16 cellular contexts compared by ENCODE assay signal in genomic region chr2:200396726-200397348, GRCh38.
DNase-seq lines count a peak whose midpoint lies in the region; ATAC-seq, FAIRE-seq and TF ChIP-seq lines count a peak whose summit lies in the region.
"Had no signal": no experiment of that assay in that cellular context is flagged by ENCODE, and none has a peak within 500 bp of the region (broad histone marks: within the 10 kb centered on the region; RNA-seq: fewer than 3 reads in every experiment).

No MANE protein-coding gene starts in this region.

- H3K27ac ChIP-seq in endodermal cell (ENCODE audit: low read depth, low read length) (peak overlapping the region; percentile 50), small intestine (ENCODE audit: low read depth in 1 of 2, low read length in 1 of 2) (peak overlapping the region in 1 of 2 donors; percentile 34), Karpas-422 (ENCODE audit: low read length) (no peak overlapping the region)

- H2AFZ ChIP-seq in Karpas-422 (ENCODE audit: low read length), result no peak overlapping the region

- peaks cover 30% of the 10 kb centered on the region for H3K36me3 Mint-ChIP-seq in endodermal cell (ENCODE audit: low read depth)
- peaks cover 4% of the 10 kb centered on the region for H3K36me3 Mint-ChIP-seq in neural crest cell (ENCODE audit: low read depth)
- H3K36me3 Mint-ChIP-seq: activated CD4-positive, alpha-beta memory T cell treated with anti-CD3 and anti-CD28 coated beads for 36 hours had no signal

- H3K27me3 ChIP-seq in endodermal cell (ENCODE audit: control insufficient read depth, insufficient read depth, low read length, poor library complexity, severe bottlenecking) (no peaks in the 10 kb centered on the region), small intestine (ENCODE audit: control insufficient read depth in 2 of 2, insufficient read depth in 2 of 2, low read length in 2 of 2) (no peaks in the 10 kb centered on the region), Karpas-422 (ENCODE audit: low read length) (no peaks in the 10 kb centered on the region)

- FAIRE-seq in small intestine (lab: Jason Lieb, UNC), result no peak
- FAIRE-seq: GM12892 had no signal

- no peaks in the 10 kb centered on the region for H3K79me2 ChIP-seq in Karpas-422 (ENCODE audit: low read length)

- no peaks in the 10 kb centered on the region for H3K9me2 ChIP-seq in Karpas-422 (replicated peaks; ENCODE audit: insufficient read depth, low read length)

- no peaks in the 10 kb centered on the region for H3K27me3 Mint-ChIP-seq in endodermal cell (ENCODE audit: insufficient read depth)
- peaks cover 2% of the 10 kb centered on the region for H3K27me3 Mint-ChIP-seq in neural crest cell (ENCODE audit: low read depth)
- H3K27me3 Mint-ChIP-seq: activated CD4-positive, alpha-beta memory T cell treated with anti-CD3 and anti-CD28 coated beads for 36 hours; naive thymus-derived CD4-positive, alpha-beta T cell; T-cell had no signal

- H3K4me3 Mint-ChIP-seq in endodermal cell (no peak overlapping the region), neural crest cell (peak overlapping the region; percentile 31)
- H3K4me3 Mint-ChIP-seq: activated CD4-positive, alpha-beta memory T cell treated with anti-CD3 and anti-CD28 coated beads for 36 hours; activated naive CD4-positive, alpha-beta T cell treated with anti-CD3 and anti-CD28 coated beads for 36 hours; naive thymus-derived CD4-positive, alpha-beta T cell; T-cell had no signal

- no peak for ATAC-seq in HG03039 (IDR thresholded peaks at IDR 0.05; ENCODE audit: unreplicated experiment)
- ATAC-seq: naive thymus-derived CD4-positive, alpha-beta T cell; T-cell had no signal

- no peak overlapping the region for H3K4me3 ChIP-seq in endodermal cell (ENCODE audit: low read length)
- H3K4me3 ChIP-seq in small intestine (ENCODE audit: low read depth in 1 of 2, low read length in 2 of 2), result no peak overlapping the region
- no peak overlapping the region for H3K4me3 ChIP-seq in Karpas-422 (ENCODE audit: low read length)

- WGBS in endodermal cell (ENCODE audit: insufficient coverage in 1 of 2, insufficient read length in 1 of 2), 2 experiments, result 89 to 100% methylated on average over 1 to 3 of the region's 3 CpGs
- 59 to 80% (median 74%) methylated on average over 3 of the region's 3 CpGs for WGBS in small intestine, 3 donors

- no peaks in the 10 kb centered on the region for H3K4me1 ChIP-seq in endodermal cell (ENCODE audit: control insufficient read depth, insufficient read depth, low read length)
- H3K4me1 ChIP-seq in small intestine (ENCODE audit: control insufficient read depth in 2 of 2, insufficient read depth in 1 of 2, low read depth in 1 of 2, low read length in 1 of 2), result peaks cover 2% of the 10 kb centered on the region in 2 donors
- no peaks in the 10 kb centered on the region for H3K4me1 ChIP-seq in Karpas-422 (ENCODE audit: low read length)

- no peaks in the 10 kb centered on the region for H3K36me3 ChIP-seq in endodermal cell (ENCODE audit: control insufficient read depth, insufficient read depth, low read length)
- H3K36me3 ChIP-seq in small intestine (ENCODE audit: control insufficient read depth in 2 of 2, insufficient read depth in 2 of 2, low read length in 2 of 2), result peaks cover 2% of the 10 kb centered on the region in 2 donors
- no peaks in the 10 kb centered on the region for H3K36me3 ChIP-seq in Karpas-422 (ENCODE audit: insufficient read depth, low read length)

- H3K4me2 ChIP-seq in Karpas-422 (ENCODE audit: low read depth, low read length, poor library complexity, severe bottlenecking), result no peak overlapping the region

- H3K9me3 ChIP-seq in endodermal cell (ENCODE audit: control insufficient read depth, low read length) (no peaks in the 10 kb centered on the region), small intestine (ENCODE audit: control insufficient read depth, low read depth) (no peaks in the 10 kb centered on the region), Karpas-422 (ENCODE audit: low read length) (no peaks in the 10 kb centered on the region)

- H3K9me3 Mint-ChIP-seq in endodermal cell (no peaks in the 10 kb centered on the region), neural crest cell (peaks cover 2% of the 10 kb centered on the region)
- H3K9me3 Mint-ChIP-seq: activated CD4-positive, alpha-beta memory T cell treated with anti-CD3 and anti-CD28 coated beads for 36 hours; activated naive CD4-positive, alpha-beta T cell treated with anti-CD3 and anti-CD28 coated beads for 36 hours; T-cell had no signal

- H3K9ac ChIP-seq in endodermal cell (ENCODE audit: extremely low read depth, low read length, poor library complexity, severe bottlenecking), result no peak overlapping the region
- H3K9ac ChIP-seq in Karpas-422 (ENCODE audit: low read length), result no peak overlapping the region

- DNase-seq in EH (ENCODE audit: low read depth), result peak; percentile 43
- peak; percentile 92 for DNase-seq in NCI-H748 (lab: John Stamatoyannopoulos, UW; ENCODE audit: unreplicated experiment)
- DNase-seq in endodermal cell, result no peak
- no peak for DNase-seq in neural crest cell (ENCODE audit: low read depth, low spot score)
- DNase-seq in activated CD4-positive, CD25-positive, alpha-beta regulatory T cell (lab: John Stamatoyannopoulos, UW), result no peak
- no peak for DNase-seq in small intestine
- no peak for DNase-seq in Karpas-422
- DNase-seq: activated CD4-positive, alpha-beta memory T cell treated with anti-CD3 and anti-CD28 coated beads for 36 hours; activated naive CD4-positive, alpha-beta T cell treated with anti-CD3 and anti-CD28 coated beads for 36 hours; effector CD8-positive, alpha-beta T cell; naive thymus-derived CD4-positive, alpha-beta T cell; NCI-H526 treated with DMSO at 0.1 percent for 48 hours; stimulated activated CD4-positive, alpha-beta T cell treated with anti-CD3 and anti-CD28 coated beads, Interleukin-2, amount 100 ng/mL, for 24 hours; T-cell had no signal

- H4K20me1 ChIP-seq in Karpas-422 (ENCODE audit: insufficient read depth, low read depth, low read length), result no peaks in the 10 kb centered on the region

- TF ChIP-seq CTCF in endodermal cell (conservative IDR thresholded peaks at IDR 0.05), result no peak
- TF ChIP-seq CTCF in neural crest cell (conservative IDR thresholded peaks at IDR 0.05), result no peak

- no peak overlapping the region for H3K27ac Mint-ChIP-seq in endodermal cell
- no peak overlapping the region for H3K27ac Mint-ChIP-seq in neural crest cell (ENCODE audit: unreplicated experiment)
- H3K27ac Mint-ChIP-seq: activated CD4-positive, alpha-beta memory T cell treated with anti-CD3 and anti-CD28 coated beads for 36 hours; activated naive CD4-positive, alpha-beta T cell treated with anti-CD3 and anti-CD28 coated beads for 36 hours; naive thymus-derived CD4-positive, alpha-beta T cell; T-cell had no signal

- peaks cover 2% of the 10 kb centered on the region for H3K4me1 Mint-ChIP-seq in endodermal cell
- peaks cover 20% of the 10 kb centered on the region for H3K4me1 Mint-ChIP-seq in neural crest cell
- H3K4me1 Mint-ChIP-seq: T-cell had no signal

Comparison
In these comparisons a context has a peak if more than half of its experiments do, and no peak if none do; other contexts are left out.
1. DNase-seq: peak in EH (single experiment) and NCI-H748 (single experiment); none in endodermal cell (single experiment), neural crest cell (single experiment), activated CD4-positive, CD25-positive, alpha-beta regulatory T cell (0 of 4), small intestine (single experiment) and Karpas-422 (single experiment).